15 cellular contexts compared by ENCODE assay signal in the genomic region with DNA sequence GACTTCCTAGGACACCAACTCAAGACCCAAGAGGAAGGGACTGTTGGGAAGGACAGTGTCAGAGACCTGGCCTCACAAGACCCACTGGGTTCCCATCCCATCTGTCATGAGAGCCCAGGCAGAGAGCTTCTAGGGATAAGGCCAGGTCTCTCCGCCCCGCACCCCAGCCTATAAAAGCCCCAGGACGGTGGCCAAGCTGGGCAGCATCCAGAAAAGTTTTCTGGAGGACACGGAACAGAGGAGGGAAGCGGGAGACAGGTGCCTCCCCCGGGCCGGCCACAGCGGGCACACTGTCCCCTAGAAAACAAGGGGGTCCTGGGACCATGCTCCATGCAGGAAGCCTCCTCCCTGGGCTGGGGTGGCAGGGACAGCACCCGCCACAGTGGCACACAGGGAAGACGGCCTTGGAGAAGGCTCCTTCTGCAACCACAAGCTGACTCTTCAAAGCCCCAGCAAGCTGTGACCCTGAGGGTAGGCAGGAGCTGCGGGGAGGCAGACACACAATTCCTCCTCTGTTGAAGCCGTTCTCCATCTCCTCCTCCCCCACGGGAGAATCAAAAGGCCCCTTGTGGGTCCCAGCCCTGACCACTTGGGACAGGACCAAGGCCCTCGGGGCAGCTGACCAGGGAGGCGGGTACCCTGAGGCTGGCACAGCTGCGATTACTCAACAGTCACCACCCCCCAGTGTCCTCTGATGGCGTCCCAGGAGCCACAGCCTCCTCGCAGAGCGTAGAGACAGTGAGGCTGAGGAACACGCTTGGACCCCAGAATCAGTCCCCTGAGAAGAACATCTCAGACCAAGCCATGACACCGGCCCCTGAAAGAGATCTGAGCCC. TPM values are rescaled to one million over a fixed set of nuclear protein-coding genes. Genes with fewer than 3 reads are reported as not detected.
DNase-seq lines count a peak whose midpoint lies in the region; ATAC-seq and TF ChIP-seq lines count a peak whose summit lies in the region.
"Had no signal": no experiment of that assay in that cellular context is flagged by ENCODE, and none has a peak within 500 bp of the region (broad histone marks: within the 10 kb centered on the region; RNA-seq: fewer than 3 reads in every experiment).

No MANE protein-coding gene starts in this region.

- H3K4me1 Mint-ChIP-seq in H9 (peaks cover 15 to 35% of the 10 kb centered on the region in 2 experiments), endodermal cell (peaks cover 37% of the 10 kb centered on the region)
- H3K4me1 Mint-ChIP-seq in activated naive CD4-positive, alpha-beta T cell treated with anti-CD3 and anti-CD28 coated beads, Interleukin-2, amount 10 ng/mL, durations not matched to agents 7 days and 5 days = peaks cover 7% of the 10 kb centered on the region

- H3K4me3 ChIP-seq in endodermal cell (ENCODE audit: low read length) (no peak overlapping the region), lower lobe of right lung (no peak overlapping the region)

- no peaks in the 10 kb centered on the region for H3K79me2 ChIP-seq in H9 (ENCODE audit: insufficient read depth, low read length)

- no peak overlapping the region for H4K8ac ChIP-seq in H9 (replicated peaks; ENCODE audit: insufficient read length, low read depth, low read length)

- H3K4me2 ChIP-seq in H9 (ENCODE audit: insufficient read depth, insufficient read length, low read length) = no peak overlapping the region

- no peak overlapping the region for H3K27ac Mint-ChIP-seq in H9
- peak overlapping the region; percentile 99 for H3K27ac Mint-ChIP-seq in endodermal cell
- no peak overlapping the region for H3K27ac Mint-ChIP-seq in activated naive CD4-positive, alpha-beta T cell treated with anti-CD3 and anti-CD28 coated beads, Interleukin-2, amount 10 ng/mL, durations not matched to agents 7 days and 5 days
- H3K27ac Mint-ChIP-seq: activated CD8-positive, alpha-beta T cell treated with anti-CD3 and anti-CD28 coated beads, Interleukin-2, amount 10 ng/mL, durations not matched to agents 7 days and 5 days; naive B cell; stimulated activated naive CD8-positive, alpha-beta T cell treated with anti-CD3 and anti-CD28 coated beads, Interleukin-15, amount 100 ng/mL, for 72 hours had no signal

- H3K27ac ChIP-seq in H9 (ENCODE audit: insufficient read length, low read depth, low read length) (no peak overlapping the region), endodermal cell (ENCODE audit: low read depth, low read length) (peak overlapping the region; percentile 97), lower lobe of right lung (peak overlapping the region; percentile 65)

- no peaks in the 10 kb centered on the region for H3K36me3 Mint-ChIP-seq in H9 (ENCODE audit: insufficient read depth in 1 of 3, low read depth in 3 of 3)
- peaks cover 10% of the 10 kb centered on the region for H3K36me3 Mint-ChIP-seq in endodermal cell (ENCODE audit: low read depth)
- H3K36me3 Mint-ChIP-seq in activated naive CD4-positive, alpha-beta T cell treated with anti-CD3 and anti-CD28 coated beads, Interleukin-2, amount 10 ng/mL, durations not matched to agents 7 days and 5 days = no peaks in the 10 kb centered on the region
- H3K36me3 Mint-ChIP-seq: brain had no signal

- no peak overlapping the region for H2BK20ac ChIP-seq in H9 (ENCODE audit: low read depth, low read length, poor library complexity, severe bottlenecking)

- DNase-seq in H9 (peak; percentile 26), endodermal cell (no peak), lower lobe of right lung (no peak), sciatic nerve (ENCODE audit: low spot score) (peak; percentile 81), SW480 (ENCODE audit: low spot score) (no peak), UCSD-AML1 (lab: John Stamatoyannopoulos, UW; ENCODE audit: unreplicated experiment) (no peak), SHP77 treated with DMSO at 0.1 percent for 48 hours (lab: John Stamatoyannopoulos, UW) (no peak)
- no peak for DNase-seq in activated naive CD4-positive, alpha-beta T cell treated with anti-CD3 and anti-CD28 coated beads, Interleukin-2, amount 10 ng/mL, durations not matched to agents 7 days and 5 days
- DNase-seq: activated CD8-positive, alpha-beta T cell treated with anti-CD3 and anti-CD28 coated beads, Interleukin-2, amount 10 ng/mL, durations not matched to agents 7 days and 5 days; activated effector memory CD4-positive, alpha-beta T cell treated with Interleukin-2 at 50 U/mL for 16 hours; naive B cell; NCI-H1417 treated with DMSO at 0.1 percent for 48 hours; stimulated activated naive CD8-positive, alpha-beta T cell treated with anti-CD3 and anti-CD28 coated beads, Interleukin-15, amount 100 ng/mL, for 72 hours had no signal

- peaks cover 10% of the 10 kb centered on the region for H3K36me3 ChIP-seq in endodermal cell (ENCODE audit: control insufficient read depth, insufficient read depth, low read length)
- H3K36me3 ChIP-seq in lower lobe of right lung = no peaks in the 10 kb centered on the region

- no peak overlapping the region for H3T11ph ChIP-seq in H9 (ENCODE audit: low read length)

- no peak for ATAC-seq in lower lobe of right lung
- ATAC-seq in sciatic nerve = peak; percentile 33
- ATAC-seq: activated CD8-positive, alpha-beta T cell treated with anti-CD3 and anti-CD28 coated beads, Interleukin-2, amount 10 ng/mL, durations not matched to agents 7 days and 5 days; stimulated activated naive CD8-positive, alpha-beta T cell treated with anti-CD3 and anti-CD28 coated beads, Interleukin-15, amount 100 ng/mL, for 72 hours had no signal

- no peak overlapping the region for H2BK15ac ChIP-seq in H9 (ENCODE audit: low read depth, low read length)

- H3K9me3 Mint-ChIP-seq in H9 (no peaks in the 10 kb centered on the region), endodermal cell (no peaks in the 10 kb centered on the region)
- H3K9me3 Mint-ChIP-seq in activated naive CD4-positive, alpha-beta T cell treated with anti-CD3 and anti-CD28 coated beads, Interleukin-2, amount 10 ng/mL, durations not matched to agents 7 days and 5 days = no peaks in the 10 kb centered on the region
- H3K9me3 Mint-ChIP-seq: brain; stimulated activated naive CD8-positive, alpha-beta T cell treated with anti-CD3 and anti-CD28 coated beads, Interleukin-15, amount 100 ng/mL, for 72 hours had no signal

- H2BK120ac ChIP-seq in H9 (ENCODE audit: low read depth, low read length, poor library complexity, severe bottlenecking) = no peak overlapping the region

- H3K27me3 ChIP-seq in H9 (ENCODE audit: insufficient read depth, low read length) (no peaks in the 10 kb centered on the region), endodermal cell (ENCODE audit: control insufficient read depth, insufficient read depth, low read length, poor library complexity, severe bottlenecking) (no peaks in the 10 kb centered on the region), lower lobe of right lung (ENCODE audit: low read depth) (peaks cover 10% of the 10 kb centered on the region)

- H2BK12ac ChIP-seq in H9 (ENCODE audit: insufficient read length, low read depth, low read length) = no peak overlapping the region

- CTCF ChIA-PET in activated naive CD4-positive, alpha-beta T cell treated with anti-CD3 and anti-CD28 coated beads, Interleukin-2, amount 10 ng/mL, durations not matched to agents 7 days and 5 days (lab: Charles Lee) = no interaction called here

- intact Hi-C loops in lower lobe of right lung (cut with DNase I) = no loop called here
- intact Hi-C loops in sciatic nerve (cut with DNase I) = loop anchor here (10.0 kb wide), 1 partner anchor 57 kb away; a partner anchor contains a TSS

- H2AK5ac ChIP-seq in H9 (ENCODE audit: insufficient read length, low read length) = no peak overlapping the region

- H3K23me2 ChIP-seq in H9 (ENCODE audit: insufficient read length, low read depth, low read length, poor library complexity, severe bottlenecking) = peaks cover 6% of the 10 kb centered on the region

- no peak overlapping the region for H3K4ac ChIP-seq in H9 (ENCODE audit: low read depth, low read length)

- H3K23ac ChIP-seq in H9 (ENCODE audit: insufficient read length, low read depth, low read length) = no peak overlapping the region

- H3K4me1 ChIP-seq in H9 (ENCODE audit: insufficient read depth, low read length) = peaks cover under 1% of the 10 kb centered on the region; the same call in 1 of the 2 replicates
- peaks cover 26% of the 10 kb centered on the region for H3K4me1 ChIP-seq in endodermal cell (ENCODE audit: control insufficient read depth, insufficient read depth, low read length)
- H3K4me1 ChIP-seq in lower lobe of right lung = no peaks in the 10 kb centered on the region

- H3K9ac ChIP-seq in H9 (ENCODE audit: extremely low read depth, insufficient read length, low read length) = no peak overlapping the region
- peak overlapping the region; percentile 73 for H3K9ac ChIP-seq in endodermal cell (ENCODE audit: extremely low read depth, low read length, poor library complexity, severe bottlenecking)

- H2BK5ac ChIP-seq in H9 (ENCODE audit: insufficient read length, low read length) = no peak overlapping the region

- H4K5ac ChIP-seq in H9 (ENCODE audit: insufficient read length, low read depth, low read length) = no peak overlapping the region

- no peak overlapping the region for H3K4me3 Mint-ChIP-seq in H9
- H3K4me3 Mint-ChIP-seq in endodermal cell = no peak overlapping the region
- no peak overlapping the region for H3K4me3 Mint-ChIP-seq in activated naive CD4-positive, alpha-beta T cell treated with anti-CD3 and anti-CD28 coated beads, Interleukin-2, amount 10 ng/mL, durations not matched to agents 7 days and 5 days
- H3K4me3 Mint-ChIP-seq: activated CD8-positive, alpha-beta T cell treated with anti-CD3 and anti-CD28 coated beads, Interleukin-2, amount 10 ng/mL, durations not matched to agents 7 days and 5 days; brain; naive B cell; stimulated activated naive CD8-positive, alpha-beta T cell treated with anti-CD3 and anti-CD28 coated beads, Interleukin-15, amount 100 ng/mL, for 72 hours had no signal

- H3K9me3 ChIP-seq in H9 (ENCODE audit: control insufficient read depth, low read depth, low read length) (no peaks in the 10 kb centered on the region), endodermal cell (ENCODE audit: control insufficient read depth, low read length) (no peaks in the 10 kb centered on the region), lower lobe of right lung (no peaks in the 10 kb centered on the region)

- H3K27me3 Mint-ChIP-seq in H9 (ENCODE audit: low read depth) (peaks cover 2% of the 10 kb centered on the region), endodermal cell (ENCODE audit: insufficient read depth) (no peaks in the 10 kb centered on the region)
- H3K27me3 Mint-ChIP-seq in activated naive CD4-positive, alpha-beta T cell treated with anti-CD3 and anti-CD28 coated beads, Interleukin-2, amount 10 ng/mL, durations not matched to agents 7 days and 5 days = peaks cover 16% of the 10 kb centered on the region
- H3K27me3 Mint-ChIP-seq: brain; stimulated activated naive CD8-positive, alpha-beta T cell treated with anti-CD3 and anti-CD28 coated beads, Interleukin-15, amount 100 ng/mL, for 72 hours had no signal

- no peaks in the 10 kb centered on the region for H3K79me1 ChIP-seq in H9 (ENCODE audit: insufficient read depth, low read depth, low read length, poor library complexity, severe bottlenecking)

- TF ChIP-seq CTCF in H9 (conservative IDR thresholded peaks at IDR 0.05) (no peak), endodermal cell (conservative IDR thresholded peaks at IDR 0.05) (no peak), lower lobe of right lung (IDR thresholded peaks at IDR 0.05) (no peak)

- no peak overlapping the region for H3K14ac ChIP-seq in H9 (ENCODE audit: insufficient read depth, low read length)

- no peak overlapping the region for H3K56ac ChIP-seq in H9 (ENCODE audit: insufficient read length, low read depth, low read length)

- H4K20me1 ChIP-seq in H9 (ENCODE audit: control insufficient read depth, insufficient read depth, insufficient read length) = no peaks in the 10 kb centered on the region

- H4K91ac ChIP-seq in H9 (ENCODE audit: insufficient read length, low read depth, low read length) = no peak overlapping the region

- no peak overlapping the region for H2AFZ ChIP-seq in H9 (ENCODE audit: low read length)

- no CpG with 5 or more reads among the region's 21 CpGs for WGBS in H9 (ENCODE audit: extremely low coverage, insufficient read length, low lambda C conversion rate)
- WGBS in endodermal cell (ENCODE audit: insufficient coverage in 1 of 2, insufficient read length in 1 of 2), 2 experiments = 87 to 97% methylated on average over 6 to 21 of the region's 21 CpGs

- H3K18ac ChIP-seq in H9 (ENCODE audit: insufficient read length, low read depth, low read length) = no peak overlapping the region

RNA-seq across cellular contexts. Expression of a gene that starts 26.1 kb away (rescaled TPM):
- total RNA-seq in H9 (2021) (0.63 and 1.2 TPM in 2 replicates), endodermal cell (10 to 100 TPM in 1 of 2 donors, 1 to 10 TPM in 1; 6.2 to 11.3 TPM), lower lobe of right lung (0.68 TPM), sciatic nerve (13.0 TPM)
- polyA plus RNA-seq in endodermal cell (2013, experiment 1 of 2) = 3.8 TPM
- 3.8 TPM for polyA plus RNA-seq in endodermal cell (2013, experiment 2 of 2)

RNA-seq across cellular contexts. Expression of a gene that starts 55.7 kb away (rescaled TPM):
- total RNA-seq in H9 (2021) (not detected in 2 replicates), endodermal cell (not detected), lower lobe of right lung (8.2 TPM), sciatic nerve (41.6 TPM)
- not detected for polyA plus RNA-seq in endodermal cell (2013, experiment 1 of 2)
- not detected for polyA plus RNA-seq in endodermal cell (2013, experiment 2 of 2)
- total RNA-seq: activated CD8-positive, alpha-beta T cell treated with anti-CD3 and anti-CD28 coated beads, Interleukin-2, amount 10 ng/mL, durations not matched to agents 7 days and 5 days; kidney epithelial cell had no signal

RNA-seq across cellular contexts. Expression of a gene that starts 59.9 kb away (rescaled TPM):
- not detected in 2 replicates for total RNA-seq in H9 (2021)
- not detected for total RNA-seq in endodermal cell
- not detected for polyA plus RNA-seq in endodermal cell (2013, experiment 1 of 2)
- polyA plus RNA-seq in endodermal cell (2013, experiment 2 of 2) = 0.17 TPM
- 0.53 TPM for total RNA-seq in lower lobe of right lung
- total RNA-seq in sciatic nerve = 0.67 TPM
- total RNA-seq: activated CD8-positive, alpha-beta T cell treated with anti-CD3 and anti-CD28 coated beads, Interleukin-2, amount 10 ng/mL, durations not matched to agents 7 days and 5 days; kidney epithelial cell had no signal

Comparison
In these comparisons a context has a peak if more than half of its experiments do, and no peak if none do; other contexts are left out.
1. DNase-seq: peak in H9 (single experiment) and sciatic nerve (single experiment); none in endodermal cell (single experiment), lower lobe of right lung (single experiment), activated naive CD4-positive, alpha-beta T cell treated with anti-CD3 and anti-CD28 coated beads, Interleukin-2, amount 10 ng/mL, durations not matched to agents 7 days and 5 days (single experiment), SW480 (single experiment), UCSD-AML1 (single experiment) and SHP77 treated with DMSO at 0.1 percent for 48 hours (single experiment).